In the genomic region with DNA sequence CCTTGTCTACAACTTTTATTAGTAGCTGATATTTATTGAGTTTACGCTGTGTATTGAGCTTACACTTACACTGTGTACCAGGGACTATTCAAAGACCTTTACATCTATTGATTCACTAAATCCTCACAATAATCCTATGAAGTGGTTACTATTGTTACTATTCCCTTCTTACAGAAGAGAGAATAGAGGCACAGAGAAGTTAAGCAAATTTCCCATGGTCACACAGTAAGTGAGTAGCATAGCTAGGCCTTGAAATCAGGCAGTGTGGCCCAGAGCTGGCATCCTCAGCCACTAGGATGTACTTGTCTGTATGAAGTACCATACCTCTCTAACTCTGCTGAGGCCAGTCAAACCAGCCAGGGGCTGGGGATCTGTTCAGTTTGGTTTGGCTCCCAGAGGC, we compare ENCODE assay signal across 17 cellular contexts. TPM values are rescaled to one million over a fixed set of nuclear protein-coding genes. Genes with fewer than 3 reads are reported as not detected.
DNase-seq lines count a peak whose midpoint lies in the region; ATAC-seq, FAIRE-seq and TF ChIP-seq lines count a peak whose summit lies in the region.
"Had no signal": no experiment of that assay in that cellular context is flagged by ENCODE, and none has a peak within 500 bp of the region (broad histone marks: within the 10 kb centered on the region; RNA-seq: fewer than 3 reads in every experiment).

No MANE protein-coding gene starts in this region.

- H3K27me3 Mint-ChIP-seq in HFFc6 (ENCODE audit: insufficient read depth) (peaks cover 1% of the 10 kb centered on the region), astrocyte (ENCODE audit: low read depth, unreplicated experiment) (peaks cover 31% of the 10 kb centered on the region)

- H3K9me3 ChIP-seq in astrocyte (ENCODE audit: insufficient read depth, low read depth, low read length) (no peaks in the 10 kb centered on the region), keratinocyte (ENCODE audit: control insufficient read depth, low read depth, low read length) (no peaks in the 10 kb centered on the region)

- H3K4me3 ChIP-seq in astrocyte (ENCODE audit: insufficient read depth, low read depth, low read length) (no peak overlapping the region), keratinocyte (ENCODE audit: control insufficient read depth in 2 of 3, extremely low read depth in 1 of 3, insufficient read depth in 2 of 3, low read depth in 1 of 3, low read length in 3 of 3) (no peak overlapping the region)

- H3K79me2 ChIP-seq in astrocyte (ENCODE audit: insufficient read depth, low read length) (peaks cover 93% of the 10 kb centered on the region), keratinocyte (ENCODE audit: control insufficient read depth, insufficient read depth, low read length) (no peaks in the 10 kb centered on the region)

- DNase-seq in HFFc6 = no peak
- DNase-seq in astrocyte (ENCODE audit: low read depth) = no peak
- DNase-seq in keratinocyte (ENCODE audit: low read depth, low spot score) = no peak
- no peak for DNase-seq in urothelium cell line (ENCODE audit: low spot score)
- no peak for DNase-seq in substantia nigra (lab: John Stamatoyannopoulos, UW)
- no peak for DNase-seq in GM10248 (ENCODE audit: extremely low spot score)
- no peak for DNase-seq in left ventricle myocardium superior
- DNase-seq: C1 segment of cervical spinal cord; Calu3; CD4-positive, alpha-beta memory T cell; COR-L47; DMS53; DMS79 treated with DMSO at 0.1 percent for 48 hours; GF-D8; GOT3; HCEC 1CT had no signal

- H3K36me3 ChIP-seq in astrocyte (ENCODE audit: insufficient read depth, low read length) (peaks cover 4% of the 10 kb centered on the region), keratinocyte (ENCODE audit: control insufficient read depth in 2 of 2, extremely low read depth in 1 of 2, insufficient read depth in 2 of 2, low read length in 2 of 2) (no peaks in the 10 kb centered on the region)

- H3K36me3 Mint-ChIP-seq in HFFc6 (ENCODE audit: low read depth) (peaks cover 8% of the 10 kb centered on the region), astrocyte (ENCODE audit: low read depth, unreplicated experiment) (peaks cover 2% of the 10 kb centered on the region)
- H3K36me3 Mint-ChIP-seq: CD4-positive, alpha-beta memory T cell had no signal

- H3K4me2 ChIP-seq in astrocyte (ENCODE audit: low read length) (no peak overlapping the region), keratinocyte (ENCODE audit: control insufficient read depth, extremely low read depth, insufficient read depth, low read depth, low read length) (no peak overlapping the region)

- H3K27ac Mint-ChIP-seq in HFFc6 = peak overlapping the region; percentile 34
- H3K27ac Mint-ChIP-seq in astrocyte (ENCODE audit: unreplicated experiment) = no peak overlapping the region
- H3K27ac Mint-ChIP-seq: CD4-positive, alpha-beta memory T cell had no signal

- H3K4me3 Mint-ChIP-seq in HFFc6 = no peak overlapping the region
- H3K4me3 Mint-ChIP-seq in astrocyte (ENCODE audit: unreplicated experiment) = no peak overlapping the region
- H3K4me3 Mint-ChIP-seq: CD4-positive, alpha-beta memory T cell had no signal

- peaks cover 91% of the 10 kb centered on the region for H3K4me1 Mint-ChIP-seq in HFFc6 (ENCODE audit: low read depth)
- peaks cover 30% of the 10 kb centered on the region for H3K4me1 Mint-ChIP-seq in astrocyte (ENCODE audit: low read depth, unreplicated experiment)
- H3K4me1 Mint-ChIP-seq: CD4-positive, alpha-beta memory T cell had no signal

- no peak overlapping the region for H2AFZ ChIP-seq in astrocyte (ENCODE audit: low read depth, low read length)
- no peak overlapping the region for H2AFZ ChIP-seq in keratinocyte (ENCODE audit: control insufficient read depth, low read length)

- intact Hi-C loops in left ventricle myocardium superior (cut with micrococcal nuclease) = no loop called here

- no peak for ATAC-seq in left ventricle myocardium superior

- H3K27me3 ChIP-seq in astrocyte (ENCODE audit: insufficient read depth, low read length) = no peaks in the 10 kb centered on the region
- H3K27me3 ChIP-seq in keratinocyte (ENCODE audit: control insufficient read depth, extremely low read depth, insufficient read depth, low read length) = no peaks in the 10 kb centered on the region

- no peak overlapping the region for H3K9ac ChIP-seq in astrocyte (ENCODE audit: low read length)
- no peak overlapping the region for H3K9ac ChIP-seq in keratinocyte (ENCODE audit: control insufficient read depth, extremely low read depth, insufficient read depth, low read length)

- dilution Hi-C loops in keratinocyte (cut with MboI; ENCODE audit: extremely low pct_ligation_motif_present, low sequenced_read_pairs) = no loop called here

- POLR2A ChIA-PET in GM10248 (lab: Yijun Ruan, JAX) = no interaction called here

- H3K27ac ChIP-seq in astrocyte (ENCODE audit: low read depth, low read length) (no peak overlapping the region), keratinocyte (ENCODE audit: control insufficient read depth, insufficient read depth, low read length) (no peak overlapping the region), substantia nigra (ENCODE audit: low read depth, low read length, poor library complexity, severe bottlenecking) (no peak overlapping the region)

- CTCF ChIA-PET in GM10248 (lab: Yijun Ruan, JAX) = interaction anchor here (1.0 to 1.7 kb wide), 3 partner anchors 8 to 149 kb away, joined by 4 to 5 read pairs (median 5); a partner anchor contains a TSS

- H3K4me1 ChIP-seq in astrocyte (ENCODE audit: insufficient read depth, low read length) (peaks cover 45% of the 10 kb centered on the region), keratinocyte (ENCODE audit: control insufficient read depth, extremely low read depth, insufficient read depth, low read length) (peaks cover 14% of the 10 kb centered on the region)

- H3K9me3 Mint-ChIP-seq in HFFc6 (no peaks in the 10 kb centered on the region), astrocyte (ENCODE audit: unreplicated experiment) (no peaks in the 10 kb centered on the region)
- H3K9me3 Mint-ChIP-seq: CD4-positive, alpha-beta memory T cell had no signal

- FAIRE-seq in astrocyte (lab: Jason Lieb, UNC) = peak; percentile 55
- peak; percentile 9 for FAIRE-seq in keratinocyte (lab: Jason Lieb, UNC)
- peak; percentile 66 for FAIRE-seq in urothelium cell line (lab: Jason Lieb, UNC)
- FAIRE-seq: GM12892 had no signal

- H4K20me1 ChIP-seq in astrocyte (ENCODE audit: insufficient read depth, low read length) (peaks cover 14% of the 10 kb centered on the region), keratinocyte (ENCODE audit: control insufficient read depth, extremely low read depth, insufficient read depth, low read length) (no peaks in the 10 kb centered on the region)

- TF ChIP-seq CTCF in HFFc6 (IDR thresholded peaks at IDR 0.05) (no peak), astrocyte (IDR thresholded peaks at IDR 0.05; ENCODE audit: insufficient read depth, low read depth, low read length) (no peak), keratinocyte (optimal IDR thresholded peaks at IDR 0.05 in 1 of 3, IDR thresholded peaks at IDR 0.05 in 1 of 3, conservative IDR thresholded peaks at IDR 0.05 in 1 of 3; ENCODE audit: extremely low read depth in 1 of 3, insufficient read depth in 2 of 3, low read length in 3 of 3) (no peak), GM10248 (IDR thresholded peaks at IDR 0.05; ENCODE audit: control extremely low read depth, extremely low read depth, low read depth, missing control alignments) (no peak)

- H3K9me1 ChIP-seq in keratinocyte (ENCODE audit: control insufficient read depth, extremely low read depth, insufficient read depth, low read length) = no peaks in the 10 kb centered on the region

RNA-seq across cellular contexts. Expression of a gene that starts 7.6 kb away (rescaled TPM):
- total RNA-seq in HFFc6 (2021; fragmentation: NEBNext Ultra II Directional; extraction: Animal tissue kit (Norgen Biotek cat#: 25700)) = 10 to 100 TPM; 33.5 to 46.6 (median 38.1) TPM
- total RNA-seq in astrocyte (0.65 and 0.86 TPM in 2 replicates), left ventricle myocardium superior (1.0 TPM)
- polyA plus RNA-seq in keratinocyte = 0.89 to 3.2 TPM (median 1.5 TPM) in 3 replicates
- polyA plus RNA-seq in keratinocyte (2011; ENCODE audit: low read depth) = 0.30 TPM
- polyA plus RNA-seq in keratinocyte (2011; cell fraction: cytosol; rRNA removed) = 0.51 and 0.55 TPM in 2 replicates
- 2.0 and 4.9 TPM in 2 replicates for polyA plus RNA-seq in keratinocyte (2011; cell fraction: nucleus; rRNA removed)
- polyA plus RNA-seq in keratinocyte (2012; ENCODE audit: low replicate concordance) = 0.63 and 3.5 TPM in 2 replicates
- polyA minus RNA-seq in keratinocyte = 0.20 to 0.67 TPM (median 0.52 TPM) in 3 replicates
- not detected for polyA minus RNA-seq in keratinocyte (2011; cell fraction: cytosol; rRNA and poly(A)+ RNA removed)
- 2.3 and 2.5 TPM in 2 replicates for polyA minus RNA-seq in keratinocyte (2011; cell fraction: nucleus; rRNA and poly(A)+ RNA removed)
- total RNA-seq: CD4-positive, alpha-beta memory T cell had no signal
- polyA plus RNA-seq: CD4-positive, alpha-beta memory T cell had no signal

Comparison
In these comparisons a context has a peak if more than half of its experiments do, and no peak if none do; other contexts are left out.
1. RNA of a gene that starts 7.6 kb away (total RNA-seq): 33.5 to 46.6 TPM in HFFc6; 1.0 TPM in left ventricle myocardium superior (single experiment) and 0.65 to 0.86 TPM in astrocyte; every median in the first group is over 10 times any median in the second.